In the genomic region with DNA sequence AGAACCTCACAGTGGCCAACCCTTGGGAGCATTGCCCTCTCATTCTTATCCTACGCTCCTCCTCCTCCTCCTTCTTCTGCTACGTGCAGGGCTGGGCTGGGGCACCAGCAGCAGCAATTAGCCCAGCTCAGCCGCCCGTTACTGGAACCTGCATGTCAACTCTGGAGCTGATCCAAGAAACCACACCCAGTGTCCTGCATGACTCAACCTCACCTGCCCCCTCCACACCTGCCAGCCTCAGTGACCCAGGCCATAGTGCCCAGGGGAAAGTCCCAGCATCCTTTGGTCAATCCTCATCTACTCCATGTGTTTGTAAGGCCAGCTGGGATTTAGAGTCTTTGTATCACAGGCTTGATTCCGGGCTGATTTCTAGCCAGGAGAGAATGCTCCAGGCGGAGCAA, we compare ENCODE assay signal across 1 cellular context.
TF ChIP-seq lines count a peak whose summit lies in the region.

No MANE protein-coding gene starts in this region.

TF ChIP-seq in HepG2, 621 proteins besides CTCF, POLR2A, EP300 and RAD21:
- TF ChIP-seq SAP130 (CRISPR knock-in tag; IDR thresholded peaks at IDR 0.05; ENCODE audit: low read depth) (peak; percentile 16; the same call in 1 of the 2 replicates), GATAD2A (CRISPR knock-in tag; IDR thresholded peaks at IDR 0.05) (no peak), FOSL2 (CRISPR knock-in tag; IDR thresholded peaks at IDR 0.05) (peak; percentile 77), ZEB1 (IDR thresholded peaks at IDR 0.05; ENCODE audit: insufficient replicate concordance, low read depth) (peak; percentile 36)
- TF ChIP-seq, protein P1, sequence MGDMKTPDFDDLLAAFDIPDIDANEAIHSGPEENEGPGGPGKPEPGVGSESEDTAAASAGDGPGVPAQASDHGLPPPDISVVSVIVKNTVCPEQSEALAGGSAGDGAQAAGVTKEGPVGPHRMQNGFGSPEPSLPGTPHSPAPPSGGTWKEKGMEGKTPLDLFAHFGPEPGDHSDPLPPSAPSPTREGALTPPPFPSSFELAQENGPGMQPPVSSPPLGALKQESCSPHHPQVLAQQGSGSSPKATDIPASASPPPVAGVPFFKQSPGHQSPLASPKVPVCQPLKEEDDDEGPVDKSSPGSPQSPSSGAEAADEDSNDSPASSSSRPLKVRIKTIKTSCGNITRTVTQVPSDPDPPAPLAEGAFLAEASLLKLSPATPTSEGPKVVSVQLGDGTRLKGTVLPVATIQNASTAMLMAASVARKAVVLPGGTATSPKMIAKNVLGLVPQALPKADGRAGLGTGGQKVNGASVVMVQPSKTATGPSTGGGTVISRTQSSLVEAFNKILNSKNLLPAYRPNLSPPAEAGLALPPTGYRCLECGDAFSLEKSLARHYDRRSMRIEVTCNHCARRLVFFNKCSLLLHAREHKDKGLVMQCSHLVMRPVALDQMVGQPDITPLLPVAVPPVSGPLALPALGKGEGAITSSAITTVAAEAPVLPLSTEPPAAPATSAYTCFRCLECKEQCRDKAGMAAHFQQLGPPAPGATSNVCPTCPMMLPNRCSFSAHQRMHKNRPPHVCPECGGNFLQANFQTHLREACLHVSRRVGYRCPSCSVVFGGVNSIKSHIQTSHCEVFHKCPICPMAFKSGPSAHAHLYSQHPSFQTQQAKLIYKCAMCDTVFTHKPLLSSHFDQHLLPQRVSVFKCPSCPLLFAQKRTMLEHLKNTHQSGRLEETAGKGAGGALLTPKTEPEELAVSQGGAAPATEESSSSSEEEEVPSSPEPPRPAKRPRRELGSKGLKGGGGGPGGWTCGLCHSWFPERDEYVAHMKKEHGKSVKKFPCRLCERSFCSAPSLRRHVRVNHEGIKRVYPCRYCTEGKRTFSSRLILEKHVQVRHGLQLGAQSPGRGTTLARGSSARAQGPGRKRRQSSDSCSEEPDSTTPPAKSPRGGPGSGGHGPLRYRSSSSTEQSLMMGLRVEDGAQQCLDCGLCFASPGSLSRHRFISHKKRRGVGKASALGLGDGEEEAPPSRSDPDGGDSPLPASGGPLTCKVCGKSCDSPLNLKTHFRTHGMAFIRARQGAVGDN (CRISPR knock-in tag; IDR thresholded peaks at IDR 0.05) = peak; percentile 25
- TF ChIP-seq, protein P2, sequence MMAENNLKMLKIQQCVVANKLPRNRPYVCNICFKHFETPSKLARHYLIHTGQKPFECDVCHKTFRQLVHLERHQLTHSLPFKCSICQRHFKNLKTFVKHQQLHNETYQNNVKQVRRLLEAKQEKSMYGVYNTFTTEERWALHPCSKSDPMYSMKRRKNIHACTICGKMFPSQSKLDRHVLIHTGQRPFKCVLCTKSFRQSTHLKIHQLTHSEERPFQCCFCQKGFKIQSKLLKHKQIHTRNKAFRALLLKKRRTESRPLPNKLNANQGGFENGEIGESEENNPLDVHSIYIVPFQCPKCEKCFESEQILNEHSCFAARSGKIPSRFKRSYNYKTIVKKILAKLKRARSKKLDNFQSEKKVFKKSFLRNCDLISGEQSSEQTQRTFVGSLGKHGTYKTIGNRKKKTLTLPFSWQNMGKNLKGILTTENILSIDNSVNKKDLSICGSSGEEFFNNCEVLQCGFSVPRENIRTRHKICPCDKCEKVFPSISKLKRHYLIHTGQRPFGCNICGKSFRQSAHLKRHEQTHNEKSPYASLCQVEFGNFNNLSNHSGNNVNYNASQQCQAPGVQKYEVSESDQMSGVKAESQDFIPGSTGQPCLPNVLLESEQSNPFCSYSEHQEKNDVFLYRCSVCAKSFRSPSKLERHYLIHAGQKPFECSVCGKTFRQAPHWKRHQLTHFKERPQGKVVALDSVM (CRISPR knock-in tag; IDR thresholded peaks at IDR 0.05) = no peak
- TF ChIP-seq, protein P3, sequence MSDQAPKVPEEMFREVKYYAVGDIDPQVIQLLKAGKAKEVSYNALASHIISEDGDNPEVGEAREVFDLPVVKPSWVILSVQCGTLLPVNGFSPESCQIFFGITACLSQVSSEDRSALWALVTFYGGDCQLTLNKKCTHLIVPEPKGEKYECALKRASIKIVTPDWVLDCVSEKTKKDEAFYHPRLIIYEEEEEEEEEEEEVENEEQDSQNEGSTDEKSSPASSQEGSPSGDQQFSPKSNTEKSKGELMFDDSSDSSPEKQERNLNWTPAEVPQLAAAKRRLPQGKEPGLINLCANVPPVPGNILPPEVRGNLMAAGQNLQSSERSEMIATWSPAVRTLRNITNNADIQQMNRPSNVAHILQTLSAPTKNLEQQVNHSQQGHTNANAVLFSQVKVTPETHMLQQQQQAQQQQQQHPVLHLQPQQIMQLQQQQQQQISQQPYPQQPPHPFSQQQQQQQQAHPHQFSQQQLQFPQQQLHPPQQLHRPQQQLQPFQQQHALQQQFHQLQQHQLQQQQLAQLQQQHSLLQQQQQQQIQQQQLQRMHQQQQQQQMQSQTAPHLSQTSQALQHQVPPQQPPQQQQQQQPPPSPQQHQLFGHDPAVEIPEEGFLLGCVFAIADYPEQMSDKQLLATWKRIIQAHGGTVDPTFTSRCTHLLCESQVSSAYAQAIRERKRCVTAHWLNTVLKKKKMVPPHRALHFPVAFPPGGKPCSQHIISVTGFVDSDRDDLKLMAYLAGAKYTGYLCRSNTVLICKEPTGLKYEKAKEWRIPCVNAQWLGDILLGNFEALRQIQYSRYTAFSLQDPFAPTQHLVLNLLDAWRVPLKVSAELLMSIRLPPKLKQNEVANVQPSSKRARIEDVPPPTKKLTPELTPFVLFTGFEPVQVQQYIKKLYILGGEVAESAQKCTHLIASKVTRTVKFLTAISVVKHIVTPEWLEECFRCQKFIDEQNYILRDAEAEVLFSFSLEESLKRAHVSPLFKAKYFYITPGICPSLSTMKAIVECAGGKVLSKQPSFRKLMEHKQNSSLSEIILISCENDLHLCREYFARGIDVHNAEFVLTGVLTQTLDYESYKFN (CRISPR knock-in tag; conservative IDR thresholded peaks at IDR 0.05) = no peak
